ENCODE assay signal across 9 cellular contexts in the genomic region with DNA sequence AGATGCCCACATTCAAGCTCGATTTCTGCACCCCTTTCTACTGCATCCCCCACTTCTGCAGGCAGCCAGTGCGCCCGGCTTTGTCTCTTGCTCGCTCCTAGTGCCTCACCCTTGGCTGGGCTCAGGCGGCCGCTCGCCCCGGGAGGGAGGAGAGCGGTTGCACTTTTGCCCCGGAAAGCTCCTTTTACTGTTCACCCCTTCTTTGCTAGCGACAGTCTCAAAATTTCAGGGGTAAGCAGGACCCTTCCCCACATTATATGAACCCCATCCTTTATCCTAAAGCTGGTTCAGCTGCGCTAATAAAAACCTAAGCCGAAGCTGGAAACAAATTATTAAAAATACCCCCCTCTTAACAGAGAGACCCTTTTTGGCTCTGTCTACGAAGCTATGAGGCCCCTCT. TPM values are rescaled to one million over a fixed set of nuclear protein-coding genes. Genes with fewer than 3 reads are reported as not detected.
A peak's percentile ranks its signal among the peaks of the same experiment; 100 is the strongest.
DNase-seq lines count a peak whose midpoint lies in the region; ATAC-seq and TF ChIP-seq lines count a peak whose summit lies in the region.
"Had no signal": no experiment of that assay in that cellular context is flagged by ENCODE, and none has a peak within 500 bp of the region (broad histone marks: within the 10 kb centered on the region; RNA-seq: fewer than 3 reads in every experiment).

No MANE protein-coding gene starts in this region.

- DNase-seq in cardiac muscle cell (ENCODE audit: low read depth in 1 of 2, low spot score in 1 of 2) (no peak), heart right ventricle (no peak), memory B cell (ENCODE audit: low spot score in 2 of 2) (no peak), transverse colon (no peak), cortex of kidney (lab: John Stamatoyannopoulos, UW) (no peak), NCI-H1436 (lab: John Stamatoyannopoulos, UW) (no peak)
- DNase-seq: Caco-2 had no signal

- H3K9me3 Mint-ChIP-seq in activated naive CD8-positive, alpha-beta T cell (ENCODE audit: low read depth), result no peaks in the 10 kb centered on the region
- no peaks in the 10 kb centered on the region for H3K9me3 Mint-ChIP-seq in memory B cell

- peaks cover 33% of the 10 kb centered on the region for H3K4me1 Mint-ChIP-seq in activated naive CD8-positive, alpha-beta T cell (ENCODE audit: low read depth)
- H3K4me1 Mint-ChIP-seq in memory B cell, result peaks cover 19% of the 10 kb centered on the region

- H3K9me3 ChIP-seq in cardiac muscle cell (ENCODE audit: low read depth), result no peaks in the 10 kb centered on the region
- no peaks in the 10 kb centered on the region for H3K9me3 ChIP-seq in heart right ventricle
- H3K9me3 ChIP-seq in transverse colon, result no peaks in the 10 kb centered on the region
- H3K9me3 ChIP-seq: Caco-2 had no signal

- H3K36me3 ChIP-seq in cardiac muscle cell (no peaks in the 10 kb centered on the region), heart right ventricle (no peaks in the 10 kb centered on the region), transverse colon (peaks cover 0 to 5% (median 0%) of the 10 kb centered on the region in 4 donors)

- H3K27ac Mint-ChIP-seq in activated naive CD8-positive, alpha-beta T cell, result no peak overlapping the region
- peak overlapping the region; percentile 64 for H3K27ac Mint-ChIP-seq in memory B cell

- peak overlapping the region; percentile 26 for H3K4me3 ChIP-seq in cardiac muscle cell
- H3K4me3 ChIP-seq in heart right ventricle, result peak overlapping the region in 3 of 10 donors; percentile 14 to 40 (median 38)
- peak overlapping the region; percentile 31 to 64 (median 39) for H3K4me3 ChIP-seq in transverse colon

- H3K36me3 Mint-ChIP-seq in activated naive CD8-positive, alpha-beta T cell, result no peaks in the 10 kb centered on the region
- no peaks in the 10 kb centered on the region for H3K36me3 Mint-ChIP-seq in memory B cell

- in situ Hi-C loops in transverse colon (cut with MboI; ENCODE audit: low pct_ligation_motif_present in 1 of 4, low pct_unique_long_range_greater_than_20kb in 1 of 4, low sequenced_read_pairs in 3 of 4), result loop anchor here in 2 of 4 donors (5.0 to 10.0 kb wide), 3 partner anchors 98 to 248 kb away; no protein-coding TSS in a partner anchor

- peaks cover 100% of the 10 kb centered on the region for H3K27me3 ChIP-seq in cardiac muscle cell
- peaks cover 53 to 100% (median 100%) of the 10 kb centered on the region in 7 donors for H3K27me3 ChIP-seq in heart right ventricle
- H3K27me3 ChIP-seq in transverse colon, result peaks cover 5% of the 10 kb centered on the region

- ATAC-seq in heart right ventricle (no peak), memory B cell (ENCODE audit: low read depth) (peak; percentile 24), HG02798 (IDR thresholded peaks at IDR 0.05; ENCODE audit: poor library complexity, unreplicated experiment) (no peak)

- intact Hi-C loops in heart right ventricle (cut with DNase I) (loop anchor here in 6 of 10 donors (5.0 to 10.0 kb wide), 5 partner anchors 100 to 258 kb away; no protein-coding TSS in a partner anchor), transverse colon (cut with DNase I; ENCODE audit: low total_unique reads) (no loop called here)

- TF ChIP-seq CTCF in cardiac muscle cell (IDR thresholded peaks at IDR 0.05; ENCODE audit: low read depth, low read length), result no peak
- no peak for TF ChIP-seq CTCF in heart right ventricle (IDR thresholded peaks at IDR 0.05)
- no peak for TF ChIP-seq CTCF in transverse colon (IDR thresholded peaks at IDR 0.05)

- TF ChIP-seq POLR2A in transverse colon (IDR thresholded peaks at IDR 0.05), result no peak

- no peak for TF ChIP-seq EP300 in transverse colon (IDR thresholded peaks at IDR 0.05; ENCODE audit: low read depth)

- H3K4me1 ChIP-seq in cardiac muscle cell (ENCODE audit: low read depth), result no peaks in the 10 kb centered on the region
- H3K4me1 ChIP-seq in heart right ventricle, result peaks cover 2 to 43% (median 14%) of the 10 kb centered on the region in 9 donors
- H3K4me1 ChIP-seq in transverse colon, result peaks cover 4 to 83% (median 30%) of the 10 kb centered on the region in 4 donors

- WGBS in heart right ventricle, 2 donors, result 9 to 19% methylated on average over 14 of the region's 14 CpGs
- WGBS in transverse colon (ENCODE audit: low coverage in 1 of 2), 2 donors, result 24 to 54% methylated on average over 14 of the region's 14 CpGs

- H3K27me3 Mint-ChIP-seq in activated naive CD8-positive, alpha-beta T cell, result peaks cover 51% of the 10 kb centered on the region
- H3K27me3 Mint-ChIP-seq in memory B cell, result peaks cover 56% of the 10 kb centered on the region

- H3K4me3 Mint-ChIP-seq in activated naive CD8-positive, alpha-beta T cell, result peak overlapping the region; percentile 85
- no peak overlapping the region for H3K4me3 Mint-ChIP-seq in memory B cell

- no peak overlapping the region for H3K27ac ChIP-seq in cardiac muscle cell
- H3K27ac ChIP-seq in heart right ventricle, result no peak overlapping the region
- peak overlapping the region; percentile 89 to 95 (median 92) for H3K27ac ChIP-seq in transverse colon

RNA-seq across cellular contexts. Expression of gene HOXB5, which starts 1.0 kb away (rescaled TPM):
- 0.24 TPM in 1 of 2 replicates, not detected in the other for total RNA-seq in cardiac muscle cell
- 0.46 and 1.9 TPM in 2 replicates for polyA plus RNA-seq in cardiac muscle cell
- total RNA-seq in heart right ventricle, result under 1 TPM in 1 of 10 donors, not detected in 9; 0.18 TPM
- polyA plus RNA-seq in heart right ventricle, result under 1 TPM; 0.06 to 0.15 TPM
- total RNA-seq in transverse colon, result 10 to 100 TPM; 10.5 to 35.4 (median 18.7) TPM
- total RNA-seq: Caco-2 had no signal

RNA-seq across cellular contexts. Expression of gene HOXB3, which starts 2.6 kb away (rescaled TPM):
- total RNA-seq in cardiac muscle cell, result 37.7 and 42.4 TPM in 2 replicates
- 24.7 and 24.9 TPM in 2 replicates for polyA plus RNA-seq in cardiac muscle cell
- 1 to 10 TPM in 5 of 10 donors, under 1 TPM in 5; 0.24 to 3.9 (median 0.97) TPM for total RNA-seq in heart right ventricle
- polyA plus RNA-seq in heart right ventricle, result 1 to 10 TPM; 1.3 to 5.9 TPM
- 10 to 100 TPM; 25.7 to 57.1 (median 34.9) TPM for total RNA-seq in transverse colon

RNA-seq across cellular contexts. Expression of gene HOXB6, which starts 12.2 kb away (rescaled TPM):
- total RNA-seq in cardiac muscle cell (0.12 TPM in 1 of 2 replicates, not detected in the other), heart right ventricle (1 to 10 TPM in 1 of 10 donors, under 1 TPM in 7, not detected in 2; 0.14 to 1.2 (median 0.33) TPM), transverse colon (10 to 100 TPM; 42.7 to 78.4 (median 62.5) TPM)
- polyA plus RNA-seq in cardiac muscle cell (not detected in 2 replicates), heart right ventricle (under 1 TPM; 0.88 to 0.96 TPM)

RNA-seq across cellular contexts. Expression of gene HOXB4, which starts 14.4 kb away (rescaled TPM):
- total RNA-seq in cardiac muscle cell (12.2 and 12.5 TPM in 2 replicates), heart right ventricle (1 to 10 TPM in 1 of 10 donors, under 1 TPM in 8, not detected in 1; 0.14 to 1.6 (median 0.29) TPM), transverse colon (1 to 10 TPM in 3 of 4 donors, not detected in 1; 1.9 to 4.8 (median 2.0) TPM)
- polyA plus RNA-seq in cardiac muscle cell (5.4 TPM in 2 replicates), heart right ventricle (1 to 10 TPM in 1 of 2 donors, under 1 TPM in 1; 0.90 to 1.4 TPM)

RNA-seq across cellular contexts. Expression of gene HOXB7, which starts 18.2 kb away (rescaled TPM):
- total RNA-seq in cardiac muscle cell, result not detected in 2 replicates
- 0.81 TPM in 1 of 2 replicates, not detected in the other for polyA plus RNA-seq in cardiac muscle cell
- total RNA-seq in heart right ventricle, result under 1 TPM in 4 of 10 donors, not detected in 6; 0.25 to 0.62 (median 0.45) TPM
- under 1 TPM; 0.13 to 0.29 TPM for polyA plus RNA-seq in heart right ventricle
- 10 to 100 TPM in 3 of 4 donors, not detected in 1; 11.2 to 20.9 (median 16.7) TPM for total RNA-seq in transverse colon

Comparison
In these comparisons a context has a peak if more than half of its experiments do, and no peak if none do; other contexts are left out.
1. H3K27ac ChIP-seq: peak in transverse colon (4 of 4); none in cardiac muscle cell (single experiment) and heart right ventricle (0 of 10).
2. RNA of gene HOXB6, which starts 12.2 kb away (total RNA-seq): 42.7 to 78.4 TPM in transverse colon; 0.14 to 1.2 TPM in heart right ventricle and 0.12 TPM in cardiac muscle cell; every median in the first group is over 10 times any median in the second.